ENCODE assay signal across 2 cellular contexts in the genomic region with DNA sequence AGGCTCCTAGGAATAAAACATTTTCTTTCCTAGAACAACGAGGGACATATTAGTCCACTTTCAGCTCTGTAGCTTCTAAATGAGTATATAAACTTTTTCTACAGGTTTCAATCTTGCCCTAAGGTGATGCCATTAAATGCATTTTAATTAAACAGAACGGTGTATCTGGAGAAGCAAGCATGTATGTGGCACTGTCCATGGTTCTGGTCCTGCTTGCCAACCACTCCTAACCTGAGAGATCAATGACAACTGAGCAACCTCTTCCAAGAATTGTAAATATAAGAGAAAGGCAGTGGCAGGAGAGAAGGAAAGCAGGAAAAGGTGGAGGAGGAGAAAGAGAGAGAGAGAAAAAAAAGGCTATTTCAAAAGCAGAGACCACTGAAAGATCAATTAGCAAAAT.
A peak's percentile ranks its signal among the peaks of the same experiment; 100 is the strongest.
TF ChIP-seq lines count a peak whose summit lies in the region.

No MANE protein-coding gene starts in this region.

TF ChIP-seq in SK-N-SH, 30 proteins besides CTCF, POLR2A, EP300 and RAD21 (continued from another document):
- TF ChIP-seq, protein P1, sequence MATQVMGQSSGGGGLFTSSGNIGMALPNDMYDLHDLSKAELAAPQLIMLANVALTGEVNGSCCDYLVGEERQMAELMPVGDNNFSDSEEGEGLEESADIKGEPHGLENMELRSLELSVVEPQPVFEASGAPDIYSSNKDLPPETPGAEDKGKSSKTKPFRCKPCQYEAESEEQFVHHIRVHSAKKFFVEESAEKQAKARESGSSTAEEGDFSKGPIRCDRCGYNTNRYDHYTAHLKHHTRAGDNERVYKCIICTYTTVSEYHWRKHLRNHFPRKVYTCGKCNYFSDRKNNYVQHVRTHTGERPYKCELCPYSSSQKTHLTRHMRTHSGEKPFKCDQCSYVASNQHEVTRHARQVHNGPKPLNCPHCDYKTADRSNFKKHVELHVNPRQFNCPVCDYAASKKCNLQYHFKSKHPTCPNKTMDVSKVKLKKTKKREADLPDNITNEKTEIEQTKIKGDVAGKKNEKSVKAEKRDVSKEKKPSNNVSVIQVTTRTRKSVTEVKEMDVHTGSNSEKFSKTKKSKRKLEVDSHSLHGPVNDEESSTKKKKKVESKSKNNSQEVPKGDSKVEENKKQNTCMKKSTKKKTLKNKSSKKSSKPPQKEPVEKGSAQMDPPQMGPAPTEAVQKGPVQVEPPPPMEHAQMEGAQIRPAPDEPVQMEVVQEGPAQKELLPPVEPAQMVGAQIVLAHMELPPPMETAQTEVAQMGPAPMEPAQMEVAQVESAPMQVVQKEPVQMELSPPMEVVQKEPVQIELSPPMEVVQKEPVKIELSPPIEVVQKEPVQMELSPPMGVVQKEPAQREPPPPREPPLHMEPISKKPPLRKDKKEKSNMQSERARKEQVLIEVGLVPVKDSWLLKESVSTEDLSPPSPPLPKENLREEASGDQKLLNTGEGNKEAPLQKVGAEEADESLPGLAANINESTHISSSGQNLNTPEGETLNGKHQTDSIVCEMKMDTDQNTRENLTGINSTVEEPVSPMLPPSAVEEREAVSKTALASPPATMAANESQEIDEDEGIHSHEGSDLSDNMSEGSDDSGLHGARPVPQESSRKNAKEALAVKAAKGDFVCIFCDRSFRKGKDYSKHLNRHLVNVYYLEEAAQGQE (IDR thresholded peaks at IDR 0.05; ENCODE audit: low read depth, low read length): peak; percentile 93
TF ChIP-seq in SK-N-SH: peak in this region for 1.

TF ChIP-seq in SK-N-SH treated with all-trans-retinoic acid at 6 μM for 48 hours, 23 proteins besides CTCF, POLR2A, EP300 and RAD21 (continued from another document):
- TF ChIP-seq, protein P2, sequence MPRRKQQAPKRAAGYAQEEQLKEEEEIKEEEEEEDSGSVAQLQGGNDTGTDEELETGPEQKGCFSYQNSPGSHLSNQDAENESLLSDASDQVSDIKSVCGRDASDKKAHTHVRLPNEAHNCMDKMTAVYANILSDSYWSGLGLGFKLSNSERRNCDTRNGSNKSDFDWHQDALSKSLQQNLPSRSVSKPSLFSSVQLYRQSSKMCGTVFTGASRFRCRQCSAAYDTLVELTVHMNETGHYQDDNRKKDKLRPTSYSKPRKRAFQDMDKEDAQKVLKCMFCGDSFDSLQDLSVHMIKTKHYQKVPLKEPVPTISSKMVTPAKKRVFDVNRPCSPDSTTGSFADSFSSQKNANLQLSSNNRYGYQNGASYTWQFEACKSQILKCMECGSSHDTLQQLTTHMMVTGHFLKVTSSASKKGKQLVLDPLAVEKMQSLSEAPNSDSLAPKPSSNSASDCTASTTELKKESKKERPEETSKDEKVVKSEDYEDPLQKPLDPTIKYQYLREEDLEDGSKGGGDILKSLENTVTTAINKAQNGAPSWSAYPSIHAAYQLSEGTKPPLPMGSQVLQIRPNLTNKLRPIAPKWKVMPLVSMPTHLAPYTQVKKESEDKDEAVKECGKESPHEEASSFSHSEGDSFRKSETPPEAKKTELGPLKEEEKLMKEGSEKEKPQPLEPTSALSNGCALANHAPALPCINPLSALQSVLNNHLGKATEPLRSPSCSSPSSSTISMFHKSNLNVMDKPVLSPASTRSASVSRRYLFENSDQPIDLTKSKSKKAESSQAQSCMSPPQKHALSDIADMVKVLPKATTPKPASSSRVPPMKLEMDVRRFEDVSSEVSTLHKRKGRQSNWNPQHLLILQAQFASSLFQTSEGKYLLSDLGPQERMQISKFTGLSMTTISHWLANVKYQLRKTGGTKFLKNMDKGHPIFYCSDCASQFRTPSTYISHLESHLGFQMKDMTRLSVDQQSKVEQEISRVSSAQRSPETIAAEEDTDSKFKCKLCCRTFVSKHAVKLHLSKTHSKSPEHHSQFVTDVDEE (CRISPR knock-in tag; IDR thresholded peaks at IDR 0.05): no peak
- TF ChIP-seq, protein P3, sequence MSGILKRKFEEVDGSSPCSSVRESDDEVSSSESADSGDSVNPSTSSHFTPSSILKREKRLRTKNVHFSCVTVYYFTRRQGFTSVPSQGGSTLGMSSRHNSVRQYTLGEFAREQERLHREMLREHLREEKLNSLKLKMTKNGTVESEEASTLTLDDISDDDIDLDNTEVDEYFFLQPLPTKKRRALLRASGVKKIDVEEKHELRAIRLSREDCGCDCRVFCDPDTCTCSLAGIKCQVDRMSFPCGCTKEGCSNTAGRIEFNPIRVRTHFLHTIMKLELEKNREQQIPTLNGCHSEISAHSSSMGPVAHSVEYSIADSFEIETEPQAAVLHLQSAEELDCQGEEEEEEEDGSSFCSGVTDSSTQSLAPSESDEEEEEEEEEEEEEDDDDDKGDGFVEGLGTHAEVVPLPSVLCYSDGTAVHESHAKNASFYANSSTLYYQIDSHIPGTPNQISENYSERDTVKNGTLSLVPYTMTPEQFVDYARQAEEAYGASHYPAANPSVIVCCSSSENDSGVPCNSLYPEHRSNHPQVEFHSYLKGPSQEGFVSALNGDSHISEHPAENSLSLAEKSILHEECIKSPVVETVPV (CRISPR knock-in tag; IDR thresholded peaks at IDR 0.05): no peak
- TF ChIP-seq GLIS3 (CRISPR knock-in tag; IDR thresholded peaks at IDR 0.05): no peak
- no peak for TF ChIP-seq ZNF70 (CRISPR knock-in tag; IDR thresholded peaks at IDR 0.05)
- TF ChIP-seq, protein P4, sequence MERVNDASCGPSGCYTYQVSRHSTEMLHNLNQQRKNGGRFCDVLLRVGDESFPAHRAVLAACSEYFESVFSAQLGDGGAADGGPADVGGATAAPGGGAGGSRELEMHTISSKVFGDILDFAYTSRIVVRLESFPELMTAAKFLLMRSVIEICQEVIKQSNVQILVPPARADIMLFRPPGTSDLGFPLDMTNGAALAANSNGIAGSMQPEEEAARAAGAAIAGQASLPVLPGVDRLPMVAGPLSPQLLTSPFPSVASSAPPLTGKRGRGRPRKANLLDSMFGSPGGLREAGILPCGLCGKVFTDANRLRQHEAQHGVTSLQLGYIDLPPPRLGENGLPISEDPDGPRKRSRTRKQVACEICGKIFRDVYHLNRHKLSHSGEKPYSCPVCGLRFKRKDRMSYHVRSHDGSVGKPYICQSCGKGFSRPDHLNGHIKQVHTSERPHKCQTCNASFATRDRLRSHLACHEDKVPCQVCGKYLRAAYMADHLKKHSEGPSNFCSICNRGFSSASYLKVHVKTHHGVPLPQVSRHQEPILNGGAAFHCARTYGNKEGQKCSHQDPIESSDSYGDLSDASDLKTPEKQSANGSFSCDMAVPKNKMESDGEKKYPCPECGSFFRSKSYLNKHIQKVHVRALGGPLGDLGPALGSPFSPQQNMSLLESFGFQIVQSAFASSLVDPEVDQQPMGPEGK (CRISPR knock-in tag; IDR thresholded peaks at IDR 0.05; ENCODE audit: borderline replicate concordance): no peak
- no peak for TF ChIP-seq ISL1 (CRISPR knock-in tag; IDR thresholded peaks at IDR 0.05)
- no peak for TF ChIP-seq RARB (CRISPR knock-in tag; IDR thresholded peaks at IDR 0.05)
- TF ChIP-seq BACH2 (CRISPR knock-in tag; IDR thresholded peaks at IDR 0.05; ENCODE audit: borderline replicate concordance): no peak
- TF ChIP-seq ZC3H10 (CRISPR knock-in tag; IDR thresholded peaks at IDR 0.05): no peak
- no peak for TF ChIP-seq ZFP3 (CRISPR knock-in tag; IDR thresholded peaks at IDR 0.05)
- no peak for TF ChIP-seq ZNF565 (CRISPR knock-in tag; conservative IDR thresholded peaks at IDR 0.05; ENCODE audit: low read depth)
- TF ChIP-seq ZFP30 (CRISPR knock-in tag; IDR thresholded peaks at IDR 0.05): no peak
- no peak for TF ChIP-seq ARNTL (CRISPR knock-in tag; IDR thresholded peaks at IDR 0.05; ENCODE audit: borderline replicate concordance, low read depth)
- TF ChIP-seq, protein P5, sequence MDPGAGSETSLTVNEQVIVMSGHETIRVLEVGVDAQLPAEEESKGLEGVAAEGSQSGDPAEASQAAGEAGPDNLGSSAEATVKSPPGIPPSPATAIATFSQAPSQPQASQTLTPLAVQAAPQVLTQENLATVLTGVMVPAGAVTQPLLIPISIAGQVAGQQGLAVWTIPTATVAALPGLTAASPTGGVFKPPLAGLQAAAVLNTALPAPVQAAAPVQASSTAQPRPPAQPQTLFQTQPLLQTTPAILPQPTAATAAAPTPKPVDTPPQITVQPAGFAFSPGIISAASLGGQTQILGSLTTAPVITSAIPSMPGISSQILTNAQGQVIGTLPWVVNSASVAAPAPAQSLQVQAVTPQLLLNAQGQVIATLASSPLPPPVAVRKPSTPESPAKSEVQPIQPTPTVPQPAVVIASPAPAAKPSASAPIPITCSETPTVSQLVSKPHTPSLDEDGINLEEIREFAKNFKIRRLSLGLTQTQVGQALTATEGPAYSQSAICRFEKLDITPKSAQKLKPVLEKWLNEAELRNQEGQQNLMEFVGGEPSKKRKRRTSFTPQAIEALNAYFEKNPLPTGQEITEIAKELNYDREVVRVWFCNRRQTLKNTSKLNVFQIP (CRISPR knock-in tag; IDR thresholded peaks at IDR 0.05; ENCODE audit: borderline replicate concordance, low read depth): no peak
- TF ChIP-seq ESRRG (CRISPR knock-in tag; IDR thresholded peaks at IDR 0.05): no peak
